In the genomic region with DNA sequence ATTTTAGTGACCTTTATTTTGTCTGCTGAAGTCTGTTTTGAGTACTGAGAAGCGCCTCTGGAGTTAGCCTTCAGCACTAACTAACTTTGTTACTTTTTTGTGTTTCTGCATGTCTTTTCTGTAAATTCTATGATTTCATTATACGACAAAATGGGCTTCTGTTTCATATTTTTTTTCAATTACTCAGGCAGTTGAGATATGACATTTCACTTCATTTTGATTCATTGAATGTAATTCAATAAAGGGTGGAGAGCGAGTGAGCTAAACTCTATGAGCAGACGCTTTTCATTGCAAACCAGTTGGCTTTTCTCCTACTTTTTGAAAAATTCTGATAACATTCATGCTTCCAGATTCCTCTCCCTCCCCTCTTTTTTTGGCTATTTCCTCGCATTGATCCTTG, we compare ENCODE assay signal across 21 cellular contexts.
"Had no signal": no experiment of that assay in that cellular context is flagged by ENCODE, and none has a peak within 500 bp of the region (broad histone marks: within the 10 kb centered on the region; RNA-seq: fewer than 3 reads in every experiment).

No MANE protein-coding gene starts in this region.

- H3K36me3 Mint-ChIP-seq: immature natural killer cell; mesothelial cell of epicardium; naive thymus-derived CD8-positive, alpha-beta T cell had no signal

- H3K4me1 Mint-ChIP-seq: immature natural killer cell; mesothelial cell of epicardium; naive B cell; naive thymus-derived CD8-positive, alpha-beta T cell had no signal

- H3K4me3 Mint-ChIP-seq: immature natural killer cell; mesothelial cell of epicardium; naive B cell; naive thymus-derived CD8-positive, alpha-beta T cell had no signal

- H3K27ac Mint-ChIP-seq: immature natural killer cell; mesothelial cell of epicardium; naive B cell; naive thymus-derived CD8-positive, alpha-beta T cell had no signal

- ATAC-seq: foreskin keratinocyte; gastroesophageal sphincter; heart left ventricle; left colon; left lung; left ventricle myocardium superior; lower lobe of right lung; mucosa of descending colon; naive thymus-derived CD8-positive, alpha-beta T cell had no signal

- H3K9me3 Mint-ChIP-seq: immature natural killer cell; mesothelial cell of epicardium; naive thymus-derived CD8-positive, alpha-beta T cell had no signal

- DNase-seq: dermis blood vessel endothelial cell; dorsolateral prefrontal cortex; effector CD4-positive, alpha-beta T cell; effector memory CD4-positive, alpha-beta T cell; foreskin keratinocyte; heart left ventricle; hypothalamus; immature natural killer cell; islet precursor cell; kidney; kidney glomerular epithelial cell; left colon; left lung; left ventricle myocardium superior; lower lobe of right lung; mesenchymal stem cell; mucosa of descending colon; naive B cell; naive thymus-derived CD8-positive, alpha-beta T cell had no signal
